1 cellular context compared by ENCODE assay signal in the genomic region with DNA sequence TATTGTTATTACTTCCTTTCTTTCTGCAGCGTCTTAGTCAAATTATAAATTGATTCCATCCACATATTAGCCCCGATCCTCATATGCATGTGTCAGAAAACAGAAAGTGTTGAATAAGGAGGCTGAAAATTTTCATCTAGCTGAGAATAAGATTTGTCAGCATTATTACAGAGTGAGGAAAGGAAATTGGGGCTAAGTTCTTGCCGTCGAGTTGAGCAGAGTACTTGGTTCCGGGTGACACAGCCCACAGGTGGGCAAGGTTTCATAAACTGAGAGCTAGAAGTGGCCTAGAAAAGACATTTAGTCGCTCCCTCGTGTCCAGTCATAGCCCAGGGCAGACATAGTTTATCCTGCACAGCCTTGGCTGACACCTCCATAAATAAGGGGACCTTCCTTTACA.
TF ChIP-seq lines count a peak whose summit lies in the region.

No MANE protein-coding gene starts in this region.

TF ChIP-seq in HepG2, 621 proteins besides CTCF, POLR2A, EP300 and RAD21 (continued from another document):
- TF ChIP-seq HMG20B (CRISPR knock-in tag; conservative IDR thresholded peaks at IDR 0.05) (no peak), ATAD3A (CRISPR knock-in tag; IDR thresholded peaks at IDR 0.05) (no peak), FOXM1 (CRISPR knock-in tag; IDR thresholded peaks at IDR 0.05) (no peak)
- TF ChIP-seq, protein P1, sequence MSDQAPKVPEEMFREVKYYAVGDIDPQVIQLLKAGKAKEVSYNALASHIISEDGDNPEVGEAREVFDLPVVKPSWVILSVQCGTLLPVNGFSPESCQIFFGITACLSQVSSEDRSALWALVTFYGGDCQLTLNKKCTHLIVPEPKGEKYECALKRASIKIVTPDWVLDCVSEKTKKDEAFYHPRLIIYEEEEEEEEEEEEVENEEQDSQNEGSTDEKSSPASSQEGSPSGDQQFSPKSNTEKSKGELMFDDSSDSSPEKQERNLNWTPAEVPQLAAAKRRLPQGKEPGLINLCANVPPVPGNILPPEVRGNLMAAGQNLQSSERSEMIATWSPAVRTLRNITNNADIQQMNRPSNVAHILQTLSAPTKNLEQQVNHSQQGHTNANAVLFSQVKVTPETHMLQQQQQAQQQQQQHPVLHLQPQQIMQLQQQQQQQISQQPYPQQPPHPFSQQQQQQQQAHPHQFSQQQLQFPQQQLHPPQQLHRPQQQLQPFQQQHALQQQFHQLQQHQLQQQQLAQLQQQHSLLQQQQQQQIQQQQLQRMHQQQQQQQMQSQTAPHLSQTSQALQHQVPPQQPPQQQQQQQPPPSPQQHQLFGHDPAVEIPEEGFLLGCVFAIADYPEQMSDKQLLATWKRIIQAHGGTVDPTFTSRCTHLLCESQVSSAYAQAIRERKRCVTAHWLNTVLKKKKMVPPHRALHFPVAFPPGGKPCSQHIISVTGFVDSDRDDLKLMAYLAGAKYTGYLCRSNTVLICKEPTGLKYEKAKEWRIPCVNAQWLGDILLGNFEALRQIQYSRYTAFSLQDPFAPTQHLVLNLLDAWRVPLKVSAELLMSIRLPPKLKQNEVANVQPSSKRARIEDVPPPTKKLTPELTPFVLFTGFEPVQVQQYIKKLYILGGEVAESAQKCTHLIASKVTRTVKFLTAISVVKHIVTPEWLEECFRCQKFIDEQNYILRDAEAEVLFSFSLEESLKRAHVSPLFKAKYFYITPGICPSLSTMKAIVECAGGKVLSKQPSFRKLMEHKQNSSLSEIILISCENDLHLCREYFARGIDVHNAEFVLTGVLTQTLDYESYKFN (CRISPR knock-in tag; conservative IDR thresholded peaks at IDR 0.05), result no peak
